ENCODE assay signal across 8 cellular contexts in genomic region chr15:76147906-76148553, GRCh38.
DNase-seq lines count a peak whose midpoint lies in the region; ATAC-seq and TF ChIP-seq lines count a peak whose summit lies in the region.

No MANE protein-coding gene starts in this region.

- H3K27ac ChIP-seq in neural cell (ENCODE audit: low read length) (no peak overlapping the region), suprapubic skin (no peak overlapping the region)

- H3K4me3 ChIP-seq in neural cell (ENCODE audit: low read length) (no peak overlapping the region), suprapubic skin (no peak overlapping the region)

- H3K27me3 ChIP-seq in neural cell (ENCODE audit: insufficient read depth, low read depth, low read length) (no peaks in the 10 kb centered on the region), suprapubic skin (no peaks in the 10 kb centered on the region)

- no peaks in the 10 kb centered on the region for H3K9me3 ChIP-seq in neural cell (ENCODE audit: low read length)
- H3K9me3 ChIP-seq in suprapubic skin = no peaks in the 10 kb centered on the region

- H3K79me2 ChIP-seq in neural cell (replicated peaks; ENCODE audit: insufficient read depth, low read length) = no peaks in the 10 kb centered on the region

- peak; percentile 52 for TF ChIP-seq RAD21 in neural cell (conservative IDR thresholded peaks at IDR 0.05)

- TF ChIP-seq EP300 in neural cell (conservative IDR thresholded peaks at IDR 0.05; ENCODE audit: poor library complexity, severe bottlenecking) (no peak), suprapubic skin (IDR thresholded peaks at IDR 0.05) (no peak)

- TF ChIP-seq POLR2A in suprapubic skin (IDR thresholded peaks at IDR 0.05) = no peak

- H3K9me2 ChIP-seq in neural cell (ENCODE audit: insufficient read depth, low read length) = no peaks in the 10 kb centered on the region

- WGBS in suprapubic skin = 8% methylated on average over 17 of the region's 21 CpGs

- H3F3A ChIP-seq in neural cell (ENCODE audit: insufficient read depth, low read length, poor library complexity, severe bottlenecking) = no peaks in the 10 kb centered on the region

- DNase-seq in 8988T = peak; percentile 80
- peak; percentile 33 for DNase-seq in NCI-H2171 (lab: John Stamatoyannopoulos, UW)
- peak; percentile 32 for DNase-seq in activated CD8-positive, alpha-beta memory T cell treated with anti-CD3 and anti-CD28 coated beads, Interleukin-2, amount 50 U/mL, for 24 hours (ENCODE audit: extremely low read depth)
- DNase-seq in suprapubic skin (ENCODE audit: low spot score in 2 of 2) = no peak

- H3K4me1 ChIP-seq in suprapubic skin = peaks cover 29% of the 10 kb centered on the region

- ATAC-seq in esophagus mucosa (peak; percentile 40), GM21528 (IDR thresholded peaks at IDR 0.05; ENCODE audit: low FRiP score, unreplicated experiment) (no peak)

- H3K36me3 ChIP-seq in neural cell (ENCODE audit: insufficient read depth, low read length) = no peaks in the 10 kb centered on the region
- H3K36me3 ChIP-seq in suprapubic skin = no peaks in the 10 kb centered on the region

- H4K20me1 ChIP-seq in neural cell (ENCODE audit: insufficient read depth) = no peaks in the 10 kb centered on the region

- no peak overlapping the region for H3K4me2 ChIP-seq in neural cell (ENCODE audit: low read length)

- H3K9ac ChIP-seq in neural cell (ENCODE audit: low read length) = no peak overlapping the region

- TF ChIP-seq CTCF in GM12874 (IDR thresholded peaks at IDR 0.05; ENCODE audit: insufficient read depth, low read depth, low read length) (peak; percentile 96), neural cell (IDR thresholded peaks at IDR 0.05; ENCODE audit: poor library complexity, severe bottlenecking) (peak; percentile 68), suprapubic skin (IDR thresholded peaks at IDR 0.05) (peak; percentile 90 to 97)

- H2AFZ ChIP-seq in neural cell (ENCODE audit: low read depth, low read length) = no peak overlapping the region

TF ChIP-seq in neural cell, 6 proteins besides CTCF, POLR2A, EP300 and RAD21:
- peak; percentile 40 for TF ChIP-seq SMC3 (conservative IDR thresholded peaks at IDR 0.05; ENCODE audit: poor library complexity)
- TF ChIP-seq POLR2AphosphoS5 (IDR thresholded peaks at IDR 0.05) = no peak
TF ChIP-seq in neural cell: peak in this region for 1.

Comparison
In these comparisons a context has a peak if more than half of its experiments do, and no peak if none do; other contexts are left out.
1. DNase-seq: peak in 8988T (single experiment), NCI-H2171 (single experiment) and activated CD8-positive, alpha-beta memory T cell treated with anti-CD3 and anti-CD28 coated beads, Interleukin-2, amount 50 U/mL, for 24 hours (single experiment); none in suprapubic skin (0 of 2).
2. Peak in every context shown above with its lines, with median percentiles within 50 percentile points of each other: CTCF ChIP-seq.